18 cellular contexts compared by ENCODE assay signal in genomic region chr2:60510713-60511112, GRCh38.
"Had no signal": no experiment of that assay in that cellular context is flagged by ENCODE, and none has a peak within 500 bp of the region (broad histone marks: within the 10 kb centered on the region; RNA-seq: fewer than 3 reads in every experiment).

No MANE protein-coding gene starts in this region.

- H3K36me3 ChIP-seq: esophagus squamous epithelium, thyroid gland had no signal

- H3K27ac ChIP-seq: body of pancreas, coronary artery, thyroid gland had no signal

- H3K9me3 Mint-ChIP-seq: natural killer cell treated with Interleukin-12 subunit alpha and Interleukin-12 subunit beta and Interleukin-15 and Interleukin-18, amount 100 ng/mL, for 72 hours; stimulated activated effector memory CD8-positive, alpha-beta T cell treated with anti-CD3 and anti-CD28 coated beads, Interleukin-12 subunit alpha, Interleukin-12 subunit beta, amount 100 ng/mL, for 72 hours had no signal

- H3K27ac Mint-ChIP-seq: activated naive CD8-positive, alpha-beta T cell; natural killer cell treated with Interleukin-12 subunit alpha and Interleukin-12 subunit beta and Interleukin-15 and Interleukin-18, amount 100 ng/mL, for 72 hours; stimulated activated effector memory CD8-positive, alpha-beta T cell treated with anti-CD3 and anti-CD28 coated beads, Interleukin-12 subunit alpha, Interleukin-12 subunit beta, amount 100 ng/mL, for 72 hours had no signal

- ATAC-seq: body of pancreas; left ventricle myocardium superior; natural killer cell treated with Interleukin-12 subunit alpha and Interleukin-12 subunit beta and Interleukin-15 and Interleukin-18, amount 100 ng/mL, for 72 hours; stimulated activated effector memory CD8-positive, alpha-beta T cell treated with anti-CD3 and anti-CD28 coated beads, Interleukin-12 subunit alpha, Interleukin-12 subunit beta, amount 100 ng/mL, for 72 hours had no signal

- H3K27me3 ChIP-seq: body of pancreas, thyroid gland had no signal

- H3K4me3 Mint-ChIP-seq: activated naive CD8-positive, alpha-beta T cell; natural killer cell treated with Interleukin-12 subunit alpha and Interleukin-12 subunit beta and Interleukin-15 and Interleukin-18, amount 100 ng/mL, for 72 hours; stimulated activated effector memory CD8-positive, alpha-beta T cell treated with anti-CD3 and anti-CD28 coated beads, Interleukin-12 subunit alpha, Interleukin-12 subunit beta, amount 100 ng/mL, for 72 hours had no signal

- H3K36me3 Mint-ChIP-seq: activated naive CD8-positive, alpha-beta T cell; natural killer cell treated with Interleukin-12 subunit alpha and Interleukin-12 subunit beta and Interleukin-15 and Interleukin-18, amount 100 ng/mL, for 72 hours; stimulated activated effector memory CD8-positive, alpha-beta T cell treated with anti-CD3 and anti-CD28 coated beads, Interleukin-12 subunit alpha, Interleukin-12 subunit beta, amount 100 ng/mL, for 72 hours had no signal

- H3K4me3 ChIP-seq: body of pancreas, coronary artery, esophagus squamous epithelium, thyroid gland had no signal

- DNase-seq: activated CD4-positive, alpha-beta T cell treated with anti-CD3 and anti-CD28 coated beads for 48 hours; activated gamma-delta T cell treated with Interleukin-2 at 50 U/mL for 16 hours; amygdala; body of pancreas; central memory CD4-positive, alpha-beta T cell; effector CD4-positive, alpha-beta T cell; esophagus squamous epithelium; hippocampal formation; left ventricle myocardium superior; mesenchymal stem cell; nucleus accumbens; posterior cingulate gyrus; retina; thyroid gland had no signal

- H3K9me3 ChIP-seq: body of pancreas, esophagus squamous epithelium, thyroid gland had no signal

- H3K4me1 ChIP-seq: thyroid gland had no signal
